ENCODE assay signal across 8 cellular contexts in genomic region chr21:45228171-45228641, GRCh38. TPM values are rescaled to one million over a fixed set of nuclear protein-coding genes. Genes with fewer than 3 reads are reported as not detected.
DNase-seq lines count a peak whose midpoint lies in the region; ATAC-seq and TF ChIP-seq lines count a peak whose summit lies in the region.

No MANE protein-coding gene starts in this region.

- peaks cover 64% of the 10 kb centered on the region for H3K4me1 Mint-ChIP-seq in activated CD4-positive, alpha-beta T cell treated with anti-CD3 and anti-CD28 coated beads, Interleukin-2, amount 10 ng/mL, durations not matched to agents 7 days and 5 days
- H3K4me1 Mint-ChIP-seq in endothelial cell (ENCODE audit: unreplicated experiment) = no peaks in the 10 kb centered on the region

- H3K36me3 ChIP-seq in smooth muscle cell (ENCODE audit: low read depth) = no peaks in the 10 kb centered on the region

- CTCF ChIA-PET in activated CD4-positive, alpha-beta T cell treated with anti-CD3 and anti-CD28 coated beads, Interleukin-2, amount 10 ng/mL, durations not matched to agents 7 days and 5 days (lab: Charles Lee) = interaction anchor here (0.7 to 1.2 kb wide), 4 partner anchors 14 to 91 kb away, joined by 3 read pairs; no protein-coding TSS in a partner anchor

- peak overlapping the region; percentile 66 for H3K27ac ChIP-seq in smooth muscle cell (ENCODE audit: low read depth)

- no peak for ATAC-seq in HG02588 (IDR thresholded peaks at IDR 0.05; ENCODE audit: unreplicated experiment)

- peaks cover 1% of the 10 kb centered on the region for H3K27me3 Mint-ChIP-seq in activated CD4-positive, alpha-beta T cell treated with anti-CD3 and anti-CD28 coated beads, Interleukin-2, amount 10 ng/mL, durations not matched to agents 7 days and 5 days
- H3K27me3 Mint-ChIP-seq in endothelial cell (ENCODE audit: unreplicated experiment) = peaks cover 2% of the 10 kb centered on the region

- no peaks in the 10 kb centered on the region for H3K9me3 ChIP-seq in smooth muscle cell (replicated peaks; ENCODE audit: low read depth)

- TF ChIP-seq CTCF in smooth muscle cell (IDR thresholded peaks at IDR 0.05; ENCODE audit: borderline replicate concordance, insufficient read depth, poor library complexity, severe bottlenecking) (no peak), endothelial cell (IDR thresholded peaks at IDR 0.05; ENCODE audit: unreplicated experiment) (no peak)

- no peak overlapping the region for H3K9ac ChIP-seq in smooth muscle cell (ENCODE audit: low read depth)

- DNase-seq in HCEC 1CT (peak; percentile 92), dedifferentiated amniotic fluid mesenchymal stem cell (ENCODE audit: extremely low spot score) (peak; percentile 94), smooth muscle cell (lab: John Stamatoyannopoulos, UW; ENCODE audit: unreplicated experiment) (no peak), endothelial cell (ENCODE audit: low spot score) (no peak), NCI-H446 treated with DMSO at 0.1 percent for 48 hours (lab: John Stamatoyannopoulos, UW) (no peak), SHP77 (lab: John Stamatoyannopoulos, UW) (no peak)
- DNase-seq in activated CD4-positive, alpha-beta T cell treated with anti-CD3 and anti-CD28 coated beads, Interleukin-2, amount 10 ng/mL, durations not matched to agents 7 days and 5 days = peak; percentile 63

- peaks cover 40% of the 10 kb centered on the region for H3F3A ChIP-seq in smooth muscle cell (ENCODE audit: low read depth)

- H3K4me1 ChIP-seq in smooth muscle cell (ENCODE audit: low read depth) = peaks cover 3% of the 10 kb centered on the region

- no peaks in the 10 kb centered on the region for H3K36me3 Mint-ChIP-seq in activated CD4-positive, alpha-beta T cell treated with anti-CD3 and anti-CD28 coated beads, Interleukin-2, amount 10 ng/mL, durations not matched to agents 7 days and 5 days (ENCODE audit: low read depth)
- no peaks in the 10 kb centered on the region for H3K36me3 Mint-ChIP-seq in endothelial cell (ENCODE audit: low read depth, unreplicated experiment)

- H2AFZ ChIP-seq in smooth muscle cell (ENCODE audit: low read depth) = no peak overlapping the region

- H3K4me3 Mint-ChIP-seq in activated CD4-positive, alpha-beta T cell treated with anti-CD3 and anti-CD28 coated beads, Interleukin-2, amount 10 ng/mL, durations not matched to agents 7 days and 5 days = no peak overlapping the region
- no peak overlapping the region for H3K4me3 Mint-ChIP-seq in endothelial cell (ENCODE audit: unreplicated experiment)

- 3% methylated on average over 6 of the region's 6 CpGs for WGBS in smooth muscle cell (ENCODE audit: low lambda C conversion rate)

- no peaks in the 10 kb centered on the region for H3K9me3 Mint-ChIP-seq in activated CD4-positive, alpha-beta T cell treated with anti-CD3 and anti-CD28 coated beads, Interleukin-2, amount 10 ng/mL, durations not matched to agents 7 days and 5 days
- H3K9me3 Mint-ChIP-seq in endothelial cell (ENCODE audit: unreplicated experiment) = no peaks in the 10 kb centered on the region

- peaks cover 13% of the 10 kb centered on the region for H4K20me1 ChIP-seq in smooth muscle cell (ENCODE audit: low read depth)

- H3K79me2 ChIP-seq in smooth muscle cell (ENCODE audit: low read depth) = no peaks in the 10 kb centered on the region

- H3K4me3 ChIP-seq in smooth muscle cell = no peak overlapping the region

- peak overlapping the region; percentile 38 for H3K4me2 ChIP-seq in smooth muscle cell

- POLR2A ChIA-PET in activated CD4-positive, alpha-beta T cell treated with anti-CD3 and anti-CD28 coated beads, Interleukin-2, amount 10 ng/mL, durations not matched to agents 7 days and 5 days (lab: Charles Lee) = no interaction called here

- no peaks in the 10 kb centered on the region for H3K27me3 ChIP-seq in smooth muscle cell (ENCODE audit: low read depth)

- peak overlapping the region; percentile 78 for H3K27ac Mint-ChIP-seq in activated CD4-positive, alpha-beta T cell treated with anti-CD3 and anti-CD28 coated beads, Interleukin-2, amount 10 ng/mL, durations not matched to agents 7 days and 5 days
- H3K27ac Mint-ChIP-seq in endothelial cell (ENCODE audit: unreplicated experiment) = no peak overlapping the region

RNA-seq across cellular contexts. Expression of gene POFUT2, which starts 59.5 kb away (rescaled TPM):
- total RNA-seq in activated CD4-positive, alpha-beta T cell treated with anti-CD3 and anti-CD28 coated beads, Interleukin-2, amount 10 ng/mL, durations not matched to agents 7 days and 5 days = 10 to 100 TPM; 19.0 to 19.6 TPM
- total RNA-seq in smooth muscle cell (32.1 and 58.3 TPM in 2 replicates), endothelial cell (ENCODE audit: unreplicated experiment) (37.8 TPM)
- polyA plus RNA-seq in smooth muscle cell = 69.6 and 70.0 TPM in 2 replicates

Comparison
In these comparisons a context has a peak if more than half of its experiments do, and no peak if none do; other contexts are left out.
1. DNase-seq: peak in HCEC 1CT (single experiment), activated CD4-positive, alpha-beta T cell treated with anti-CD3 and anti-CD28 coated beads, Interleukin-2, amount 10 ng/mL, durations not matched to agents 7 days and 5 days (single experiment) and dedifferentiated amniotic fluid mesenchymal stem cell (single experiment); none in smooth muscle cell (single experiment), endothelial cell (single experiment), NCI-H446 treated with DMSO at 0.1 percent for 48 hours (single experiment) and SHP77 (0 of 2).